Comparison of ENCODE assay signal across 17 cellular contexts in genomic region chr6:52261229-52261628, GRCh38. TPM values are rescaled to one million over a fixed set of nuclear protein-coding genes. Genes with fewer than 3 reads are reported as not detected.
A peak's percentile ranks its signal among the peaks of the same experiment; 100 is the strongest.
DNase-seq lines count a peak whose midpoint lies in the region; TF ChIP-seq lines count a peak whose summit lies in the region.
"Had no signal": no experiment of that assay in that cellular context is flagged by ENCODE, and none has a peak within 500 bp of the region (broad histone marks: within the 10 kb centered on the region; RNA-seq: fewer than 3 reads in every experiment).

No MANE protein-coding gene starts in this region.

- no peaks in the 10 kb centered on the region for H4K20me1 ChIP-seq in osteoblast (ENCODE audit: insufficient read depth, low read length)
- H4K20me1 ChIP-seq in neural progenitor cell (ENCODE audit: low read depth): peaks cover 12% of the 10 kb centered on the region

- H3K79me2 ChIP-seq in osteoblast (ENCODE audit: insufficient read depth, low read length): no peaks in the 10 kb centered on the region
- H3K79me2 ChIP-seq in neural progenitor cell (ENCODE audit: low read depth): no peaks in the 10 kb centered on the region

- H3K27me3 Mint-ChIP-seq in neural progenitor cell (ENCODE audit: insufficient read depth, low read depth): peaks cover 2% of the 10 kb centered on the region

- no peak overlapping the region for H3K4me3 Mint-ChIP-seq in neural progenitor cell
- H3K4me3 Mint-ChIP-seq: activated T-cell treated with anti-CD3 and anti-CD28 coated beads, Interleukin-2, amount 50 U/mL, for 24 hours had no signal

- H3K9me3 ChIP-seq in osteoblast (ENCODE audit: low read depth, low read length) (no peaks in the 10 kb centered on the region), neural progenitor cell (ENCODE audit: low read depth) (no peaks in the 10 kb centered on the region)

- H3K36me3 Mint-ChIP-seq in neural progenitor cell: peaks cover 30% of the 10 kb centered on the region

- H3K27ac Mint-ChIP-seq in neural progenitor cell: no peak overlapping the region
- H3K27ac Mint-ChIP-seq: activated T-cell treated with anti-CD3 and anti-CD28 coated beads, Interleukin-2, amount 50 U/mL, for 24 hours had no signal

- H3K27me3 ChIP-seq in osteoblast (ENCODE audit: insufficient read depth, low read length) (no peaks in the 10 kb centered on the region), neural progenitor cell (no peaks in the 10 kb centered on the region)
- H3K27me3 ChIP-seq: foreskin keratinocyte had no signal

- H3K36me3 ChIP-seq in osteoblast (ENCODE audit: insufficient read depth, low read length) (peaks cover 22% of the 10 kb centered on the region), neural progenitor cell (peaks cover 7% of the 10 kb centered on the region)

- H3F3A ChIP-seq in neural progenitor cell (ENCODE audit: low read depth): peaks cover 51% of the 10 kb centered on the region

- H3K4me1 ChIP-seq in osteoblast (ENCODE audit: insufficient read depth, low read length) (peaks cover 10% of the 10 kb centered on the region), neural progenitor cell (no peaks in the 10 kb centered on the region)
- H3K4me1 ChIP-seq: foreskin keratinocyte had no signal

- no peak overlapping the region for H3K9ac ChIP-seq in neural progenitor cell

- peaks cover 4% of the 10 kb centered on the region for H3K4me1 Mint-ChIP-seq in neural progenitor cell

- H3K9me3 Mint-ChIP-seq in neural progenitor cell: no peaks in the 10 kb centered on the region
- H3K9me3 Mint-ChIP-seq: activated T-cell treated with anti-CD3 and anti-CD28 coated beads, Interleukin-2, amount 50 U/mL, for 24 hours had no signal

- DNase-seq in NCI-H1105 treated with DMSO at 0.1 percent for 48 hours (lab: John Stamatoyannopoulos, UW) (peak; percentile 32), NCI-H1105 (lab: John Stamatoyannopoulos, UW) (no peak), M059J (ENCODE audit: low read depth) (peak; percentile 86), choroid plexus epithelial cell (ENCODE audit: low read depth) (peak; percentile 49), osteoblast (ENCODE audit: insufficient read length, low spot score, missing footprints) (peak; percentile 80), neural progenitor cell (ENCODE audit: low spot score) (no peak), globus pallidus (ENCODE audit: low spot score) (no peak), AML-193 (lab: John Stamatoyannopoulos, UW) (no peak)
- DNase-seq: activated CD4-positive, alpha-beta T cell treated with anti-CD3 and anti-CD28 coated beads for 1 hour; activated T-cell treated with anti-CD3 and anti-CD28 coated beads, Interleukin-2, amount 50 U/mL, for 24 hours; NCI-H1436 treated with DMSO at 0.1 percent for 48 hours; NCI-H524; T-helper 1 cell had no signal

- H3K27ac ChIP-seq in osteoblast (ENCODE audit: low read depth, low read length): no peak overlapping the region
- H3K27ac ChIP-seq in neural progenitor cell: no peak overlapping the region
- H3K27ac ChIP-seq: foreskin keratinocyte had no signal

- H3K4me3 ChIP-seq in choroid plexus epithelial cell (ENCODE audit: low read depth, low read length) (no peak overlapping the region), osteoblast (ENCODE audit: insufficient read depth, low read length) (no peak overlapping the region), neural progenitor cell (no peak overlapping the region)

- H3K4me2 ChIP-seq in osteoblast (ENCODE audit: insufficient read depth, low read length): peak overlapping the region; percentile 44
- no peak overlapping the region for H3K4me2 ChIP-seq in neural progenitor cell

- TF ChIP-seq CTCF in choroid plexus epithelial cell (conservative IDR thresholded peaks at IDR 0.05; ENCODE audit: low read depth, low read length) (no peak), osteoblast (IDR thresholded peaks at IDR 0.05; ENCODE audit: extremely low read depth, low read depth, low read length) (no peak), neural progenitor cell (IDR thresholded peaks at IDR 0.05) (no peak)

- H2AFZ ChIP-seq in osteoblast (ENCODE audit: low read length) (peak overlapping the region; percentile 6), neural progenitor cell (replicated peaks) (no peak overlapping the region)

RNA-seq across cellular contexts. Expression of gene IL17F, which starts 16.9 kb away (rescaled TPM):
- not detected in 2 replicates for total RNA-seq in M059J (2014; rRNA removed; shearing (Covaris generic))
- not detected in 2 replicates for total RNA-seq in osteoblast
- not detected in 2 replicates for total RNA-seq in neural progenitor cell (ENCODE audit: low replicate concordance)
- total RNA-seq: A172, foreskin keratinocyte, mesenteric fat pad, osteocyte had no signal

RNA-seq across cellular contexts. Expression of gene MCM3, which starts 23.3 kb away (rescaled TPM):
- 135 and 211 TPM in 2 replicates for total RNA-seq in M059J (2014; rRNA removed; shearing (Covaris generic))
- total RNA-seq in osteoblast (19.2 and 19.4 TPM in 2 replicates), neural progenitor cell (ENCODE audit: low replicate concordance) (224 and 246 TPM in 2 replicates)

Comparison
In these comparisons a context has a peak if more than half of its experiments do, and no peak if none do; other contexts are left out.
1. DNase-seq: peak in NCI-H1105 treated with DMSO at 0.1 percent for 48 hours (single experiment), M059J (single experiment), choroid plexus epithelial cell (single experiment) and osteoblast (single experiment); none in NCI-H1105 (single experiment), neural progenitor cell (single experiment), globus pallidus (single experiment) and AML-193 (0 of 2).